ENCODE assay signal across 20 cellular contexts in the genomic region with DNA sequence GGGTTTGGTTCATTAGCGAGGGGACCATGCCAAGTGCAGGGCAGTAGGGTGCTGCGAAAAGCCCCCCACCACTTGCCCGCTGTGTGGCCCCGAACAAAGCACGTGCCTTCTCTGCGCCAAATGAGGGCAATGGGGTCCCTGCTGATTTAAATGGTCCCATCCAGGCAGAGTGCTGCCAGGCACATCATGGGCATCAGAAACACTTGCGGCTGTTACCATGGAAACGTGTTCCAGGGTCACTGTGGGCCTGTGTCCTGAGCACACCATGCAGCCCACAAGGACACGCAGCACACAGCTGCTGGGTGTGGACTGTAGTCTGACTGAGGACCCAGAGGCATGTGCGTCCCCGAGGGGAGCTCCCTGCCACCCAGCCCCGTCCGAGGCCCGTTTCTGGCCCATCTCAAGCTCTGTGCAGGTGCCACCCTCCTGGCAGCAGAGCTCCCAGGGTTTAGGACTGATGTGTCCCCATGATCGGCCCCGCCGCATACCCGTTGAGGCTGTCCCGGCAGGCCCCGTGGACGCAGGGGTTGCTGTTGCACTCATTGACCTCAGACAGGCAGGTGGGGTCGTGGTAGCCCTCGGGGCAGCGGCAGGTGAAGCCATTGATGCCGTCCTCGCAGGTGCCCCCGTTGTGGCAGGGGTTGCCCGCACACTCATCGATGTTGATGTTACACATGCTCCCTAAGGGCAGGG. TPM values are rescaled to one million over a fixed set of nuclear protein-coding genes. Genes with fewer than 3 reads are reported as not detected.
DNase-seq lines count a peak whose midpoint lies in the region; ATAC-seq, FAIRE-seq and TF ChIP-seq lines count a peak whose summit lies in the region.
"Had no signal": no experiment of that assay in that cellular context is flagged by ENCODE, and none has a peak within 500 bp of the region (broad histone marks: within the 10 kb centered on the region; RNA-seq: fewer than 3 reads in every experiment).

No MANE protein-coding gene starts in this region.

- no peak overlapping the region for H4K91ac ChIP-seq in neuronal stem cell (ENCODE audit: low read depth, low read length, poor library complexity)

- TF ChIP-seq RAD21 in HepG2 (CRISPR knock-in tag; IDR thresholded peaks at IDR 0.05) (no peak), K562 (CRISPR knock-in tag; conservative IDR thresholded peaks at IDR 0.05 in 1 of 2, IDR thresholded peaks at IDR 0.05 in 1 of 2) (no peak)

- H3K9me1 ChIP-seq in K562 (ENCODE audit: control insufficient read depth, insufficient read depth, low read length) = peaks cover 6% of the 10 kb centered on the region

- BruUV-seq in HepG2 (replicated peaks; lab: Mats Ljungman, UMichigan) (no TSS peak), K562 (replicated peaks; lab: Mats Ljungman, UMichigan) (no TSS peak)

- H3K4me3 ChIP-seq in HepG2 (replicated peaks in 1 of 3; ENCODE audit: insufficient read depth in 1 of 3, low read depth in 2 of 3, low read length in 3 of 3) (no peak overlapping the region), right lobe of liver (no peak overlapping the region), K562 (no peak overlapping the region), neuronal stem cell (ENCODE audit: low read length in 2 of 2) (no peak overlapping the region)
- H3K4me3 ChIP-seq: A549 had no signal

- no peak overlapping the region for H3K27ac ChIP-seq in HepG2 (ENCODE audit: extremely low read length, insufficient read depth, low read length)
- H3K27ac ChIP-seq in right lobe of liver = no peak overlapping the region
- no peak overlapping the region for H3K27ac ChIP-seq in K562 (ENCODE audit: extremely low read depth, low read depth, low read length)
- no peak overlapping the region for H3K27ac ChIP-seq in neuronal stem cell (replicated peaks; ENCODE audit: low read length)
- H3K27ac ChIP-seq: A549, KMS-11 had no signal

- H2BK120ac ChIP-seq in neuronal stem cell (ENCODE audit: low read depth, low read length) = no peak overlapping the region

- DNase-seq in HepG2 (ENCODE audit: low spot score) (no peak), right lobe of liver (no peak), K562 (ENCODE audit: extremely low read depth in 1 of 4, low spot score in 3 of 4) (no peak), neuronal stem cell (ENCODE audit: low spot score) (no peak), NCI-H2227 (lab: John Stamatoyannopoulos, UW; ENCODE audit: unreplicated experiment) (no peak)
- DNase-seq in activated CD4-positive, CD25-positive, alpha-beta regulatory T cell treated with anti-CD3 and anti-CD28 coated beads, Interleukin-2, amount 50 U/mL, for 72 hours = no peak
- DNase-seq: CD4-positive, CD25-positive, alpha-beta regulatory T cell; HFFc6; NCI-H1105; NCI-H146; NCI-H2029; NCI-H226; NCI-H524; OCI-M1; Right ventricle myocardium superior had no signal

- no peak overlapping the region for H2AFZ ChIP-seq in HepG2 (ENCODE audit: low read length)
- no peak overlapping the region for H2AFZ ChIP-seq in K562 (ENCODE audit: low read depth, low read length)
- no peak overlapping the region for H2AFZ ChIP-seq in neuronal stem cell (ENCODE audit: low read length)

- H2BK5ac ChIP-seq in neuronal stem cell (ENCODE audit: low read length) = no peak overlapping the region

- CTCF ChIA-PET in HepG2 (lab: Yijun Ruan, JAX; ENCODE audit: low intra/inter-chr PET ratio, low total read pairs) = no interaction called here
- CTCF ChIA-PET in K562 (lab: Yijun Ruan, JAX; ENCODE audit: low intra/inter-chr PET ratio) = no interaction called here

- WGBS in HepG2 (ENCODE audit: low lambda C conversion rate) = 90% methylated on average over 26 of the region's 29 CpGs
- no CpG with 5 or more reads among the region's 29 CpGs for WGBS in right lobe of liver (ENCODE audit: insufficient coverage, low coverage, low lambda C conversion rate, missing lambda C conversion rate)
- WGBS in K562 (ENCODE audit: insufficient coverage, low coverage, missing lambda C conversion rate) = 87% methylated on average over 22 of the region's 29 CpGs
- no CpG with 5 or more reads among the region's 29 CpGs for WGBS in neuronal stem cell (ENCODE audit: extremely low coverage in 2 of 2, insufficient read length in 2 of 2, insufficient replicate concordance in 1 of 2), 2 donors

- H2BK12ac ChIP-seq in neuronal stem cell (ENCODE audit: low read length) = no peak overlapping the region

- ATAC-seq in HepG2 (no peak), right lobe of liver (no peak), K562 (no peak), GM18870 (IDR thresholded peaks at IDR 0.05; ENCODE audit: unreplicated experiment) (no peak)
- ATAC-seq: A549 had no signal

- H3K36me3 ChIP-seq in HepG2 (replicated peaks in 1 of 2; ENCODE audit: control insufficient read depth in 1 of 2, insufficient read depth in 2 of 2, low read length in 2 of 2) = no peaks in the 10 kb centered on the region
- peaks cover 6 to 88% (median 31%) of the 10 kb centered on the region in 4 donors for H3K36me3 ChIP-seq in right lobe of liver
- peaks cover 65% of the 10 kb centered on the region; the same call in 2 of the 3 replicates for H3K36me3 ChIP-seq in K562 (ENCODE audit: control insufficient read depth, insufficient read depth, low read length)
- H3K36me3 ChIP-seq in neuronal stem cell (replicated peaks in 1 of 2; ENCODE audit: control insufficient read depth in 2 of 2, insufficient read depth in 2 of 2, low read length in 2 of 2) = peaks cover 88 to 97% of the 10 kb centered on the region in 2 donors

- no peak overlapping the region for H3K4me2 ChIP-seq in HepG2 (ENCODE audit: low read depth, low read length)
- H3K4me2 ChIP-seq in K562 (ENCODE audit: insufficient read depth, low read length) = no peak overlapping the region
- no peak overlapping the region for H3K4me2 ChIP-seq in neuronal stem cell (ENCODE audit: insufficient read depth, low read length, poor library complexity, severe bottlenecking)
- H3K4me2 ChIP-seq: A549, KMS-11 had no signal

- POLR2A ChIA-PET in HepG2 (lab: Yijun Ruan, JAX) (no interaction called here), K562 (lab: Yijun Ruan, JAX) (interaction anchor here (0.6 to 0.8 kb wide), 2 partner anchors 10 to 59 kb away, joined by 3 read pairs; no protein-coding TSS in a partner anchor)

- TF ChIP-seq CTCF in HepG2 (CRISPR knock-in tag; IDR thresholded peaks at IDR 0.05) (no peak), right lobe of liver (IDR thresholded peaks at IDR 0.05) (no peak), K562 (IDR thresholded peaks at IDR 0.05 in 2 of 3, conservative IDR thresholded peaks at IDR 0.05 in 1 of 3; ENCODE audit: insufficient read depth in 2 of 3, low read depth in 1 of 3, low read length in 3 of 3) (no peak)

- intact Hi-C loops in HepG2 (cut with micrococcal nuclease; ENCODE audit: unreplicated experiment) (no loop called here), right lobe of liver (cut with DNase I) (no loop called here), K562 (cut with micrococcal nuclease) (no loop called here)

- no peak overlapping the region for H3K4ac ChIP-seq in neuronal stem cell (ENCODE audit: low read length)

- no peaks in the 10 kb centered on the region for H3K79me2 ChIP-seq in HepG2 (ENCODE audit: insufficient read depth, low read length)
- H3K79me2 ChIP-seq in K562 (ENCODE audit: control insufficient read depth, insufficient read depth, low read length) = peaks cover 7% of the 10 kb centered on the region; the same call in 1 of the 3 replicates

- H4K20me1 ChIP-seq in HepG2 (ENCODE audit: insufficient read depth, low read length) (no peaks in the 10 kb centered on the region), K562 (replicated peaks; ENCODE audit: control insufficient read depth, insufficient read depth, low read length) (no peaks in the 10 kb centered on the region)

- no peak overlapping the region for H3K14ac ChIP-seq in neuronal stem cell (ENCODE audit: low read length)

- no peak for FAIRE-seq in HepG2 (lab: Jason Lieb, UNC)
- FAIRE-seq in K562 (lab: Jason Lieb, UNC) = no peak
- FAIRE-seq: A549, H54, RCC 7860 had no signal

- H3K79me1 ChIP-seq in neuronal stem cell (ENCODE audit: low read depth, low read length) = peaks cover 30% of the 10 kb centered on the region

- no peak overlapping the region for H2BK15ac ChIP-seq in neuronal stem cell (ENCODE audit: low read length)

- no peak overlapping the region for H4K8ac ChIP-seq in neuronal stem cell (ENCODE audit: low read depth, low read length)

- TF ChIP-seq POLR2A in HepG2 (IDR thresholded peaks at IDR 0.05; ENCODE audit: insufficient read depth in 1 of 2, low read depth in 2 of 2, low read length in 2 of 2) (no peak), right lobe of liver (IDR thresholded peaks at IDR 0.05) (no peak), K562 (conservative IDR thresholded peaks at IDR 0.05) (no peak)

- peaks cover 8% of the 10 kb centered on the region for H3K4me1 ChIP-seq in HepG2 (ENCODE audit: insufficient read depth, low read length)
- H3K4me1 ChIP-seq in right lobe of liver = peaks cover 0 to 8% (median 3%) of the 10 kb centered on the region in 4 donors
- H3K4me1 ChIP-seq in K562 (replicated peaks in 1 of 2; ENCODE audit: control insufficient read depth in 2 of 2, insufficient read depth in 2 of 2, low read length in 2 of 2) = peaks cover 16 to 70% of the 10 kb centered on the region in 2 experiments
- peaks cover 0 to 14% of the 10 kb centered on the region in 2 donors for H3K4me1 ChIP-seq in neuronal stem cell (ENCODE audit: control insufficient read depth in 2 of 2, insufficient read depth in 1 of 2, low read depth in 1 of 2, low read length in 2 of 2)

- no peak overlapping the region for H3K23ac ChIP-seq in neuronal stem cell (ENCODE audit: low read depth, low read length, poor library complexity)

- in situ Hi-C loops in HepG2 (cut with HindIII; ENCODE audit: extremely low pct_ligation_motif_present, low pct_unique_long_range_greater_than_20kb) (no loop called here), K562 (cut with MboI) (no loop called here)

- no peak overlapping the region for H2AK5ac ChIP-seq in neuronal stem cell (ENCODE audit: low read depth, low read length)

- H3K9ac ChIP-seq in HepG2 (ENCODE audit: insufficient read depth, low read depth, low read length) (no peak overlapping the region), K562 (ENCODE audit: insufficient read depth in 1 of 2, low read depth in 2 of 2, low read length in 2 of 2) (no peak overlapping the region), neuronal stem cell (ENCODE audit: low read depth, low read length, poor library complexity) (peak overlapping the region; percentile 70)
- H3K9ac ChIP-seq: KMS-11 had no signal

- no peak overlapping the region for H3K18ac ChIP-seq in neuronal stem cell (ENCODE audit: low read length)

- H3K27me3 ChIP-seq in HepG2 (ENCODE audit: control insufficient read depth in 1 of 2, insufficient read depth in 2 of 2, low read length in 2 of 2) (no peaks in the 10 kb centered on the region), right lobe of liver (no peaks in the 10 kb centered on the region), K562 (ENCODE audit: control insufficient read depth in 2 of 2, insufficient read depth in 2 of 2, low read length in 2 of 2) (no peaks in the 10 kb centered on the region), neuronal stem cell (ENCODE audit: control insufficient read depth in 3 of 3, insufficient read depth in 3 of 3, low read depth in 1 of 3, low read length in 3 of 3) (no peaks in the 10 kb centered on the region)

- no peak for TF ChIP-seq EP300 in HepG2 (IDR thresholded peaks at IDR 0.05; ENCODE audit: low read depth in 2 of 2, low read length in 2 of 2)
- no peak for TF ChIP-seq EP300 in HepG2 (CRISPR knock-in tag; IDR thresholded peaks at IDR 0.05; ENCODE audit: borderline replicate concordance)
- no peak for TF ChIP-seq EP300 in K562 (IDR thresholded peaks at IDR 0.05; ENCODE audit: low read length)

- no peaks in the 10 kb centered on the region for H3K9me3 ChIP-seq in HepG2 (ENCODE audit: low read length)
- no peaks in the 10 kb centered on the region for H3K9me3 ChIP-seq in right lobe of liver
- no peaks in the 10 kb centered on the region for H3K9me3 ChIP-seq in K562 (replicated peaks; ENCODE audit: control insufficient read depth, insufficient read depth, low read depth, low read length)
- H3K9me3 ChIP-seq in neuronal stem cell (replicated peaks in 1 of 2; ENCODE audit: control insufficient read depth in 2 of 2, insufficient read depth in 1 of 2, low read depth in 1 of 2, low read length in 2 of 2) = peaks cover 0 to 2% of the 10 kb centered on the region in 2 donors
- H3K9me3 ChIP-seq: A549 had no signal

RNA-seq across cellular contexts. Expression of a gene that starts 31.3 kb away (rescaled TPM):
- total RNA-seq in HepG2 (2016; rRNA removed; fragmentation: Illumina TruSeq; extraction: Trizol) (15.9 and 27.7 TPM in 2 replicates), right lobe of liver (100 to 1,000 TPM in 2 of 6 experiments, 10 to 100 TPM in 4; 46.9 to 108 (median 72.0) TPM), K562 (2014; rRNA removed) (17.1 and 20.1 TPM in 2 replicates), K562 (2014; rRNA removed; fragmentation: Illumina TruSeq; extraction: Trizol) (9.1 and 9.3 TPM in 2 replicates), K562 (2015; rRNA removed; fragmentation: Illumina TruSeq; extraction: Trizol) (8.7 and 11.1 TPM in 2 replicates), K562 (2021) (56.1 and 62.8 TPM in 2 replicates)
- total RNA-seq in HepG2 (2016; cell fraction: cytosol; rRNA removed; fragmentation: Illumina TruSeq; extraction: Trizol; ENCODE audit: low read depth) = 3.9 TPM in 2 replicates
- 15.7 and 21.0 TPM in 2 replicates for total RNA-seq in HepG2 (2016; cell fraction: insoluble cytoplasmic fraction; rRNA removed; fragmentation: Illumina TruSeq; extraction: Trizol)
- total RNA-seq in HepG2 (2016; cell fraction: membrane; rRNA removed; fragmentation: Illumina TruSeq; extraction: Trizol) = 12.2 and 12.3 TPM in 2 replicates
- total RNA-seq in HepG2 (2016; cell fraction: nucleus; rRNA removed; fragmentation: Illumina TruSeq; extraction: Trizol) = 25.4 and 28.9 TPM in 2 replicates
- polyA plus RNA-seq in HepG2 (2011; rRNA removed) (17.9 and 18.9 TPM in 2 replicates), K562 (2011; rRNA removed) (14.0 and 25.1 TPM in 2 replicates), K562 (2014; fragmentation: Illumina TruSeq; extraction: Trizol) (44.6 and 47.6 TPM in 2 replicates), K562 (2014; fragmentation: Nextera tagmentation; extraction: Ambion mirVana) (10 to 100 TPM in 1 of 2 experiments, 1 to 10 TPM in 1; 8.3 to 12.0 TPM), K562 (2014; rRNA removed) (30.9 and 32.2 TPM in 2 replicates)
- polyA plus RNA-seq in HepG2 (2011; cell fraction: cytosol; rRNA removed) = 12.7 and 13.2 TPM in 2 replicates
- polyA plus RNA-seq in HepG2 (2011; cell fraction: nucleus; rRNA removed) = 71.0 and 81.7 TPM in 2 replicates
- 26.1 and 28.5 TPM in 2 replicates for polyA plus RNA-seq in HepG2 (2012)
- 2.6 and 3.4 TPM in 2 replicates for polyA plus RNA-seq in HepG2 (2016; cell fraction: cytosol; fragmentation: Illumina TruSeq; extraction: Trizol; ENCODE audit: low read depth)
- 29.5 and 38.6 TPM in 2 replicates for polyA plus RNA-seq in HepG2 (2016; cell fraction: insoluble cytoplasmic fraction; fragmentation: Illumina TruSeq; extraction: Trizol; ENCODE audit: low read depth)
- polyA plus RNA-seq in HepG2 (2016; cell fraction: membrane; fragmentation: Illumina TruSeq; extraction: Trizol; ENCODE audit: low read depth) = 7.1 and 8.4 TPM in 2 replicates
- 72.9 and 74.4 TPM in 2 replicates for polyA plus RNA-seq in HepG2 (2016; cell fraction: nucleus; fragmentation: Illumina TruSeq; extraction: Trizol; ENCODE audit: insufficient read depth, low read depth)
- polyA minus RNA-seq in HepG2 (2011; rRNA and poly(A)+ RNA removed; ENCODE audit: low replicate concordance) = 29.0 and 33.5 TPM in 2 replicates
- polyA minus RNA-seq in HepG2 (2011; cell fraction: cytosol; rRNA and poly(A)+ RNA removed) = 27.1 and 28.7 TPM in 2 replicates
- polyA minus RNA-seq in HepG2 (2011; cell fraction: nucleus; rRNA and poly(A)+ RNA removed) = 24.8 and 24.9 TPM in 2 replicates
- total RNA-seq in K562 (2011; cell fraction: chromatin; rRNA removed; ENCODE audit: low replicate concordance) = 131 and 191 TPM in 2 replicates
- 87.9 and 99.6 TPM in 2 replicates for total RNA-seq in K562 (2011; cell fraction: nucleolus; rRNA removed)
- total RNA-seq in K562 (2011; cell fraction: nucleoplasm; rRNA removed) = 87.4 and 93.4 TPM in 2 replicates
- 14.1 and 19.3 TPM in 2 replicates for polyA plus RNA-seq in K562 (2011; cell fraction: cytosol; rRNA removed)
- polyA plus RNA-seq in K562 (2011; cell fraction: nucleus; rRNA removed) = 83.4 and 92.4 TPM in 2 replicates
- polyA plus RNA-seq in K562 (2012) = 40.9 and 50.7 TPM in 2 replicates
- polyA minus RNA-seq in K562 (2011; rRNA and poly(A)+ RNA removed) = 9.3 and 13.0 TPM in 2 replicates
- 32.1 and 45.6 TPM in 2 replicates for polyA minus RNA-seq in K562 (2011; cell fraction: cytosol; rRNA and poly(A)+ RNA removed)
- polyA minus RNA-seq in K562 (2011; cell fraction: nucleus; rRNA and poly(A)+ RNA removed) = 19.7 and 31.5 TPM in 2 replicates
- polyA plus RNA-seq in neuronal stem cell (2013, experiment 1 of 2) = 14.7 TPM
- 15.9 TPM for polyA plus RNA-seq in neuronal stem cell (2013, experiment 2 of 2)

RNA-seq across cellular contexts. Expression of a gene that starts 31.7 kb away (rescaled TPM):
- total RNA-seq in HepG2 (2016; rRNA removed; fragmentation: Illumina TruSeq; extraction: Trizol) (0.22 and 0.35 TPM in 2 replicates), right lobe of liver (10 to 100 TPM; 17.4 to 26.2 (median 19.3) TPM), K562 (2014; rRNA removed) (7.1 and 12.0 TPM in 2 replicates), K562 (2014; rRNA removed; fragmentation: Illumina TruSeq; extraction: Trizol) (0.69 and 0.73 TPM in 2 replicates), K562 (2015; rRNA removed; fragmentation: Illumina TruSeq; extraction: Trizol) (2.3 and 2.8 TPM in 2 replicates), K562 (2021) (26.7 and 31.4 TPM in 2 replicates)
- total RNA-seq in HepG2 (2016; cell fraction: cytosol; rRNA removed; fragmentation: Illumina TruSeq; extraction: Trizol; ENCODE audit: low read depth) = 0.18 and 0.20 TPM in 2 replicates
- 0.13 and 0.43 TPM in 2 replicates for total RNA-seq in HepG2 (2016; cell fraction: insoluble cytoplasmic fraction; rRNA removed; fragmentation: Illumina TruSeq; extraction: Trizol)
- 0.17 and 0.28 TPM in 2 replicates for total RNA-seq in HepG2 (2016; cell fraction: membrane; rRNA removed; fragmentation: Illumina TruSeq; extraction: Trizol)
- 0.69 and 1.3 TPM in 2 replicates for total RNA-seq in HepG2 (2016; cell fraction: nucleus; rRNA removed; fragmentation: Illumina TruSeq; extraction: Trizol)
- polyA plus RNA-seq in HepG2 (2011; rRNA removed) (0.09 and 0.12 TPM in 2 replicates), K562 (2011; rRNA removed) (1.2 and 2.2 TPM in 2 replicates), K562 (2014; fragmentation: Illumina TruSeq; extraction: Trizol) (2.6 and 6.3 TPM in 2 replicates), K562 (2014; fragmentation: Nextera tagmentation; extraction: Ambion mirVana) (under 1 TPM; 0.03 to 0.04 TPM), K562 (2014; rRNA removed) (8.2 and 8.6 TPM in 2 replicates)
- polyA plus RNA-seq in HepG2 (2011; cell fraction: cytosol; rRNA removed) = 0.04 and 0.11 TPM in 2 replicates
- 0.90 and 1.1 TPM in 2 replicates for polyA plus RNA-seq in HepG2 (2011; cell fraction: nucleus; rRNA removed)
- 0.09 and 0.31 TPM in 2 replicates for polyA plus RNA-seq in HepG2 (2012)
- 0.02 TPM in 2 replicates for polyA plus RNA-seq in HepG2 (2016; cell fraction: cytosol; fragmentation: Illumina TruSeq; extraction: Trizol; ENCODE audit: low read depth)
- 0.15 and 0.22 TPM in 2 replicates for polyA plus RNA-seq in HepG2 (2016; cell fraction: insoluble cytoplasmic fraction; fragmentation: Illumina TruSeq; extraction: Trizol; ENCODE audit: low read depth)
- 0.05 and 0.13 TPM in 2 replicates for polyA plus RNA-seq in HepG2 (2016; cell fraction: membrane; fragmentation: Illumina TruSeq; extraction: Trizol; ENCODE audit: low read depth)
- polyA plus RNA-seq in HepG2 (2016; cell fraction: nucleus; fragmentation: Illumina TruSeq; extraction: Trizol; ENCODE audit: insufficient read depth, low read depth) = 1.3 and 1.9 TPM in 2 replicates
- polyA minus RNA-seq in HepG2 (2011; rRNA and poly(A)+ RNA removed; ENCODE audit: low replicate concordance) = 0.54 and 4.7 TPM in 2 replicates
- polyA minus RNA-seq in HepG2 (2011; cell fraction: cytosol; rRNA and poly(A)+ RNA removed) = 0.44 and 0.99 TPM in 2 replicates
- polyA minus RNA-seq in HepG2 (2011; cell fraction: nucleus; rRNA and poly(A)+ RNA removed) = 0.64 and 0.75 TPM in 2 replicates
- 19.9 and 65.7 TPM in 2 replicates for total RNA-seq in K562 (2011; cell fraction: chromatin; rRNA removed; ENCODE audit: low replicate concordance)
- 52.4 and 65.7 TPM in 2 replicates for total RNA-seq in K562 (2011; cell fraction: nucleolus; rRNA removed)
- 25.2 and 35.0 TPM in 2 replicates for total RNA-seq in K562 (2011; cell fraction: nucleoplasm; rRNA removed)
- polyA plus RNA-seq in K562 (2011; cell fraction: cytosol; rRNA removed) = 2.9 and 4.9 TPM in 2 replicates
- 13.3 and 22.9 TPM in 2 replicates for polyA plus RNA-seq in K562 (2011; cell fraction: nucleus; rRNA removed)
- polyA plus RNA-seq in K562 (2012) = 10.2 and 14.1 TPM in 2 replicates
- polyA minus RNA-seq in K562 (2011; rRNA and poly(A)+ RNA removed) = 2.0 and 2.8 TPM in 2 replicates
- 35.0 and 45.4 TPM in 2 replicates for polyA minus RNA-seq in K562 (2011; cell fraction: cytosol; rRNA and poly(A)+ RNA removed)
- polyA minus RNA-seq in K562 (2011; cell fraction: nucleus; rRNA and poly(A)+ RNA removed) = 15.9 and 18.9 TPM in 2 replicates
- 32.9 TPM for polyA plus RNA-seq in neuronal stem cell (2013, experiment 1 of 2)
- 33.2 TPM for polyA plus RNA-seq in neuronal stem cell (2013, experiment 2 of 2)
